Comparison of ENCODE assay signal across 16 cellular contexts in genomic region chr4:3276961-3277360, GRCh38. TPM values are rescaled to one million over a fixed set of nuclear protein-coding genes. Genes with fewer than 3 reads are reported as not detected.
DNase-seq lines count a peak whose midpoint lies in the region; ATAC-seq and TF ChIP-seq lines count a peak whose summit lies in the region.
"Had no signal": no experiment of that assay in that cellular context is flagged by ENCODE, and none has a peak within 500 bp of the region (broad histone marks: within the 10 kb centered on the region; RNA-seq: fewer than 3 reads in every experiment).

No MANE protein-coding gene starts in this region.

- H3K27me3 ChIP-seq in BE2C, result no peaks in the 10 kb centered on the region
- H3K27me3 ChIP-seq in MG63, result no peaks in the 10 kb centered on the region
- H3K27me3 ChIP-seq in fibroblast of lung (ENCODE audit: control insufficient read depth, insufficient read depth, low read length), result peaks cover 3% of the 10 kb centered on the region
- H3K27me3 ChIP-seq: uterus had no signal

- H2AFZ ChIP-seq in fibroblast of lung (ENCODE audit: low read length), result peak overlapping the region; percentile 87

- peak overlapping the region; percentile 5 for H3K4me2 ChIP-seq in fibroblast of lung (ENCODE audit: extremely low read depth, insufficient read depth, low read length)

- no peaks in the 10 kb centered on the region for H3K79me2 ChIP-seq in fibroblast of lung (ENCODE audit: control insufficient read depth, insufficient read depth, low read length)

- no peak overlapping the region for H3K27ac ChIP-seq in fibroblast of lung (ENCODE audit: insufficient read depth, low read length)
- H3K27ac ChIP-seq: uterus had no signal

- H3K36me3 ChIP-seq in BE2C, result no peaks in the 10 kb centered on the region
- no peaks in the 10 kb centered on the region for H3K36me3 ChIP-seq in MG63
- no peaks in the 10 kb centered on the region for H3K36me3 ChIP-seq in fibroblast of lung (ENCODE audit: control insufficient read depth, insufficient read depth, low read length)
- H3K36me3 ChIP-seq: uterus had no signal

- H3K4me1 ChIP-seq in BE2C, result peaks cover 3% of the 10 kb centered on the region; the same call in 1 of the 2 replicates
- H3K4me1 ChIP-seq in fibroblast of lung (ENCODE audit: control insufficient read depth, extremely low read depth, insufficient read depth, low read length), result peaks cover 5% of the 10 kb centered on the region
- H3K4me1 ChIP-seq: uterus had no signal

- TF ChIP-seq CTCF in BE2C (IDR thresholded peaks at IDR 0.05; ENCODE audit: low read depth, low read length) (no peak), fibroblast of lung (conservative IDR thresholded peaks at IDR 0.05 in 1 of 2, IDR thresholded peaks at IDR 0.05 in 1 of 2; ENCODE audit: low read depth in 1 of 2, low read length in 2 of 2) (no peak)

- H3K9me3 ChIP-seq in BE2C (no peaks in the 10 kb centered on the region), MG63 (no peaks in the 10 kb centered on the region), fibroblast of lung (ENCODE audit: control insufficient read depth, insufficient read depth, low read depth, low read length) (no peaks in the 10 kb centered on the region)
- H3K9me3 ChIP-seq: uterus had no signal

- H3K4me3 ChIP-seq in BE2C (ENCODE audit: low read depth, low read length) (peak overlapping the region; percentile 21), MG63 (no peak overlapping the region), fibroblast of lung (replicated peaks in 1 of 4; ENCODE audit: control extremely low read depth in 1 of 4, insufficient read depth in 1 of 4, low read depth in 3 of 4, low read length in 4 of 4) (peak overlapping the region in 1 of 4 experiments; percentile 32)
- H3K4me3 ChIP-seq: lung, uterus had no signal

- ATAC-seq in GM21576 (IDR thresholded peaks at IDR 0.05; ENCODE audit: unreplicated experiment) (no peak), HG03442 (IDR thresholded peaks at IDR 0.05; ENCODE audit: unreplicated experiment) (no peak), GM19351 (IDR thresholded peaks at IDR 0.05; ENCODE audit: unreplicated experiment) (no peak), HG02981 (IDR thresholded peaks at IDR 0.05; ENCODE audit: unreplicated experiment) (no peak)

- DNase-seq in BE2C, result peak; percentile 47
- DNase-seq in MG63, result peak; percentile 27
- DNase-seq in fibroblast of lung (ENCODE audit: low read depth in 2 of 2), result peak; percentile 58 to 80
- peak; percentile 31 for DNase-seq in pons (ENCODE audit: low spot score)
- DNase-seq: activated CD4-positive, alpha-beta memory T cell treated with anti-CD3 and anti-CD28 coated beads, Interleukin-2, amount 10 ng/mL, durations not matched to agents 7 days and 5 days; activated naive CD4-positive, alpha-beta T cell treated with anti-CD3 and anti-CD28 coated beads, Interleukin-2, amount 10 ng/mL, durations not matched to agents 7 days and 5 days; NK-92 treated with Interleukin-12 subunit alpha and Interleukin-12 subunit beta, amount 100 ng/mL, for 24 hours; SIG-M5; uterus had no signal

- H3K9ac ChIP-seq in fibroblast of lung (ENCODE audit: insufficient read depth, low read length), result no peak overlapping the region

- no peaks in the 10 kb centered on the region for H4K20me1 ChIP-seq in fibroblast of lung (ENCODE audit: control insufficient read depth, extremely low read depth, insufficient read depth, low read length)

RNA-seq across cellular contexts. Expression of gene RGS12, which starts 15.9 kb away (rescaled TPM):
- polyA plus RNA-seq in BE2C (2012; ENCODE audit: insufficient read depth, insufficient read length, low read depth), result 11.6 TPM
- total RNA-seq in MG63 (2014; rRNA removed; shearing (Covaris generic); ENCODE audit: low replicate concordance), result 9.8 and 21.4 TPM in 2 replicates
- total RNA-seq in fibroblast of lung, result 15.7 and 21.1 TPM in 2 replicates
- polyA plus RNA-seq in fibroblast of lung, result 5.1 and 19.7 TPM in 2 replicates
- polyA plus RNA-seq in fibroblast of lung (2012), result 17.1 and 18.3 TPM in 2 replicates
- 9.1 and 38.3 TPM in 2 replicates for polyA minus RNA-seq in fibroblast of lung (ENCODE audit: low replicate concordance)

RNA-seq across cellular contexts. Expression of gene MSANTD1, which starts 28.0 kb away (rescaled TPM):
- 0.19 TPM for polyA plus RNA-seq in BE2C (2012; ENCODE audit: insufficient read depth, insufficient read length, low read depth)
- 0.57 TPM in 1 of 2 replicates, not detected in the other for total RNA-seq in MG63 (2014; rRNA removed; shearing (Covaris generic); ENCODE audit: low replicate concordance)
- 0.26 and 0.50 TPM in 2 replicates for total RNA-seq in fibroblast of lung
- polyA plus RNA-seq in fibroblast of lung, result 0.02 TPM in 1 of 2 replicates, not detected in the other
- polyA plus RNA-seq in fibroblast of lung (2012), result not detected in 2 replicates
- 0.63 TPM in 1 of 2 replicates, not detected in the other for polyA minus RNA-seq in fibroblast of lung (ENCODE audit: low replicate concordance)
- total RNA-seq: epithelial cell of proximal tubule had no signal
- polyA plus RNA-seq: CD14-positive monocyte had no signal
